1 cellular context compared by ENCODE assay signal in genomic region chr3:189622629-189623028, GRCh38.
TF ChIP-seq lines count a peak whose summit lies in the region.

No MANE protein-coding gene starts in this region.

TF ChIP-seq in GM23338, 12 proteins besides CTCF, POLR2A, EP300 and RAD21 (continued from another document):
- TF ChIP-seq ZNF462 (CRISPR knock-in tag; IDR thresholded peaks at IDR 0.05) (no peak), ZNF331 (CRISPR knock-in tag; IDR thresholded peaks at IDR 0.05; ENCODE audit: low read depth) (no peak), JUNB (IDR thresholded peaks at IDR 0.05; ENCODE audit: unreplicated experiment) (no peak), ETS1 (IDR thresholded peaks at IDR 0.05) (no peak)
